9 cellular contexts compared by ENCODE assay signal in genomic region chr3:143119009-143119914, GRCh38.
DNase-seq lines count a peak whose midpoint lies in the region; ATAC-seq and TF ChIP-seq lines count a peak whose summit lies in the region.
"Had no signal": no experiment of that assay in that cellular context is flagged by ENCODE, and none has a peak within 500 bp of the region (broad histone marks: within the 10 kb centered on the region; RNA-seq: fewer than 3 reads in every experiment).

Gene CHST2, plus strand, starts transcription at chr3:143119771. Its CDS starts 1,046 bp downstream, at chr3:143120817.

- DNase-seq in NCI-H1694 treated with DMSO at 0.1 percent for 48 hours (lab: John Stamatoyannopoulos, UW) (peak; percentile 60), NCI-H1694 (lab: John Stamatoyannopoulos, UW) (no peak), NCI-H2081 (lab: John Stamatoyannopoulos, UW) (peak; percentile 79 to 90), choroid plexus epithelial cell (ENCODE audit: low read depth) (peak; percentile 87)
- peak; percentile 52 to 70 for DNase-seq in stimulated activated CD4-positive, alpha-beta T cell treated with anti-CD3 and anti-CD28 coated beads, Interleukin-1b, Interleukin-23, amount 100 ng/mL, for 4 hours (ENCODE audit: low read depth in 2 of 2)

- peak within 1 kb of the TSS; percentile 63 for H3K27ac ChIP-seq in layer of hippocampus (ENCODE audit: low read depth, low read length)
- H3K27ac ChIP-seq: C4-2B had no signal

- H3K27me3 ChIP-seq in layer of hippocampus (ENCODE audit: control insufficient read depth, insufficient read depth, low read length) = no peaks in the 10 kb centered on the region

- ATAC-seq in HG02840 (IDR thresholded peaks at IDR 0.05; ENCODE audit: low FRiP score, unreplicated experiment) = peak; percentile 68
- ATAC-seq in activated CD4-positive, CD25-positive, alpha-beta regulatory T cell treated with anti-CD3 and anti-CD28 coated beads, Interleukin-2, amount 50 U/mL, for 24 hours = peak; percentile 86 to 88

- peak; percentile 14 for TF ChIP-seq CTCF in choroid plexus epithelial cell (conservative IDR thresholded peaks at IDR 0.05; ENCODE audit: low read depth, low read length)

- peak within 1 kb of the TSS; percentile 67 for H3K4me3 ChIP-seq in choroid plexus epithelial cell (ENCODE audit: low read depth, low read length)
